ENCODE assay signal across 17 cellular contexts in genomic region chr22:26777402-26777801, GRCh38.
DNase-seq lines count a peak whose midpoint lies in the region; ATAC-seq and TF ChIP-seq lines count a peak whose summit lies in the region.
"Had no signal": no experiment of that assay in that cellular context is flagged by ENCODE, and none has a peak within 500 bp of the region (broad histone marks: within the 10 kb centered on the region; RNA-seq: fewer than 3 reads in every experiment).

No MANE protein-coding gene starts in this region.

- no peak overlapping the region for H3K4me3 Mint-ChIP-seq in osteocyte (ENCODE audit: unreplicated experiment)

- no peaks in the 10 kb centered on the region for H3K27me3 Mint-ChIP-seq in osteocyte (ENCODE audit: unreplicated experiment)
- H3K27me3 Mint-ChIP-seq: CD4-positive, CD25-positive, alpha-beta regulatory T cell had no signal

- no peak for ATAC-seq in GM19397 (IDR thresholded peaks at IDR 0.05; ENCODE audit: unreplicated experiment)
- ATAC-seq: foreskin keratinocyte, left lung had no signal

- peaks cover 20% of the 10 kb centered on the region for H3K4me1 Mint-ChIP-seq in osteocyte (ENCODE audit: unreplicated experiment)

- DNase-seq in G401 (ENCODE audit: low spot score) (peak; percentile 2), OCI-M1 (lab: John Stamatoyannopoulos, UW) (peak; percentile 85), foreskin melanocyte (peak; percentile 58), osteocyte (ENCODE audit: extremely low spot score, unreplicated experiment) (no peak), HPDE6-E6E7 (ENCODE audit: extremely low spot score) (no peak), SHP77 (lab: John Stamatoyannopoulos, UW) (no peak), DMS53 treated with DMSO at 0.1 percent for 48 hours (lab: John Stamatoyannopoulos, UW; ENCODE audit: unreplicated experiment) (no peak)
- DNase-seq: activated CD4-positive, alpha-beta T cell treated with anti-CD3 and anti-CD28 coated beads, Interleukin-2, amount 50 U/mL, for 1 hour; anterior cingulate cortex; CD4-positive, CD25-positive, alpha-beta regulatory T cell; dorsolateral prefrontal cortex; foreskin keratinocyte; GOT3; left lung; small intestine; T-helper 2 cell had no signal

- no peak for TF ChIP-seq CTCF in osteocyte (IDR thresholded peaks at IDR 0.05)

- peaks cover 33% of the 10 kb centered on the region for H3K36me3 Mint-ChIP-seq in osteocyte (ENCODE audit: unreplicated experiment)

- H3K9me3 Mint-ChIP-seq in osteocyte (ENCODE audit: unreplicated experiment): peaks cover 14% of the 10 kb centered on the region

- in situ Hi-C loops in G401 (cut with HindIII; ENCODE audit: low sequenced_read_pairs): no loop called here

- H3K27ac Mint-ChIP-seq in osteocyte (ENCODE audit: unreplicated experiment): peak overlapping the region; percentile 39
- H3K27ac Mint-ChIP-seq: CD4-positive, CD25-positive, alpha-beta regulatory T cell had no signal

Comparison
In these comparisons a context has a peak if more than half of its experiments do, and no peak if none do; other contexts are left out.
1. DNase-seq: peak in G401 (single experiment), OCI-M1 (single experiment) and foreskin melanocyte (single experiment); none in osteocyte (single experiment), HPDE6-E6E7 (single experiment), SHP77 (0 of 2) and DMS53 treated with DMSO at 0.1 percent for 48 hours (single experiment).